In the genomic region with DNA sequence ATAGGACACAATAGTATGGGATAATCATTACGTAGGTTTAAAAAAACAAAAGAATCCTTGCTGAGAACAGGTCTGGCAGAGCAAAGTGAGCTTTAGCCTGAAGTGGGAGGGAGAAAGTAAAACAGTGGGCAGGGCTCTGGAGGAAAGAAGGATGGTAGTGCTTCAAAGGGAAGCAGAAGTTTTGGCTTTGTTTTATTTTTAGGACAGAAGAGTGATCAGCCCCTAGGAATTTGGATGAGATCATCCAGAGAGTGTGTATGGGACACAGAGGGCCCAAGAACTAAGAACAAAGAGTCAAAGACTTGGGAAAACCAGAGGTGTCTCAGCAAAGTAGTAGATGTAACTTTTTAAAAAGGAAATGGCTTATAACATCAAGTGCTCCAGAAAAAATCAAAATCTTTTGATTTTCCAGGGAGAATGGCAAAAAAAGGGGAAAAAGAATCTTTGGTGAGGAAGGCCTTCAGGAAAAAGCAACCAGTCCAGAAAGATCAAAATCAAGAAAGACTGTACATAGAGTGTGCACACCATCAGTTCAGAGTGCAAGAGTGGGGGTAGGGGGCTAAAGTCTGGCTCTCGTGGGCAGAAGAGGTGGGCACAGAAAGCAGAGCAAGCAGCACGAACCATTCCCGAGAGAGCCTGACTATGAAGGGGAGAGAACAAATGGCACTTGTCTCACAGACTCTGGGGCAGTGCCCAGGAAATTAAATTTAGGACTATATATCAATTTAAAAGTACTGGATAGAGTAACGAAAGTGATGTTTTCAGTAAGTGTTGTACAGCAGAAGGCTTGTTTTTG, we compare ENCODE assay signal across 1 cellular context.
TF ChIP-seq lines count a peak whose summit lies in the region.

No MANE protein-coding gene starts in this region.

TF ChIP-seq in K562, 482 proteins besides CTCF, POLR2A, EP300 and RAD21 (continued from another document):
- 0 out of 2 replicates have a peak, but pooled peaks have one; percentile 75 for TF ChIP-seq ZC3H4 (CRISPR knock-in tag; IDR thresholded peaks at IDR 0.05; ENCODE audit: borderline replicate concordance)
- no peak for TF ChIP-seq RBFOX2 (IDR thresholded peaks at IDR 0.05; ENCODE audit: low read depth, low read length)
- TF ChIP-seq FOXA3 (CRISPR knock-in tag; conservative IDR thresholded peaks at IDR 0.05 in 1 of 2, IDR thresholded peaks at IDR 0.05 in 1 of 2), result peak in 1 of 2 experiments; percentile 54; a peak in 1 of 4 replicates
- no peak for TF ChIP-seq U2AF1 (optimal IDR thresholded peaks at IDR 0.05; ENCODE audit: low read depth, low read length)
- TF ChIP-seq MLX (CRISPR knock-in tag; conservative IDR thresholded peaks at IDR 0.05), result 0 out of 4 replicates have a peak, but pooled peaks of 1 of the 2 experiments have one; percentile 28
- TF ChIP-seq, protein P1, sequence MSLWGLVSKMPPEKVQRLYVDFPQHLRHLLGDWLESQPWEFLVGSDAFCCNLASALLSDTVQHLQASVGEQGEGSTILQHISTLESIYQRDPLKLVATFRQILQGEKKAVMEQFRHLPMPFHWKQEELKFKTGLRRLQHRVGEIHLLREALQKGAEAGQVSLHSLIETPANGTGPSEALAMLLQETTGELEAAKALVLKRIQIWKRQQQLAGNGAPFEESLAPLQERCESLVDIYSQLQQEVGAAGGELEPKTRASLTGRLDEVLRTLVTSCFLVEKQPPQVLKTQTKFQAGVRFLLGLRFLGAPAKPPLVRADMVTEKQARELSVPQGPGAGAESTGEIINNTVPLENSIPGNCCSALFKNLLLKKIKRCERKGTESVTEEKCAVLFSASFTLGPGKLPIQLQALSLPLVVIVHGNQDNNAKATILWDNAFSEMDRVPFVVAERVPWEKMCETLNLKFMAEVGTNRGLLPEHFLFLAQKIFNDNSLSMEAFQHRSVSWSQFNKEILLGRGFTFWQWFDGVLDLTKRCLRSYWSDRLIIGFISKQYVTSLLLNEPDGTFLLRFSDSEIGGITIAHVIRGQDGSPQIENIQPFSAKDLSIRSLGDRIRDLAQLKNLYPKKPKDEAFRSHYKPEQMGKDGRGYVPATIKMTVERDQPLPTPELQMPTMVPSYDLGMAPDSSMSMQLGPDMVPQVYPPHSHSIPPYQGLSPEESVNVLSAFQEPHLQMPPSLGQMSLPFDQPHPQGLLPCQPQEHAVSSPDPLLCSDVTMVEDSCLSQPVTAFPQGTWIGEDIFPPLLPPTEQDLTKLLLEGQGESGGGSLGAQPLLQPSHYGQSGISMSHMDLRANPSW (CRISPR knock-in tag; IDR thresholded peaks at IDR 0.05), result 0 out of 2 replicates have a peak, but pooled peaks have one; percentile 43
- peak; percentile 44; the same call in 1 of the 2 replicates for TF ChIP-seq GABPB1 (CRISPR knock-in tag; IDR thresholded peaks at IDR 0.05)
- TF ChIP-seq ATF3 (IDR thresholded peaks at IDR 0.05), result no peak
- TF ChIP-seq ATF3 (CRISPR knock-in tag; conservative IDR thresholded peaks at IDR 0.05), result peak; percentile 64
- no peak for TF ChIP-seq SMAD2 (IDR thresholded peaks at IDR 0.05; ENCODE audit: low read depth, low read length)
- TF ChIP-seq SPI1 (IDR thresholded peaks at IDR 0.05; ENCODE audit: borderline replicate concordance, low read depth, low read length), result no peak
- no peak for TF ChIP-seq RBM14 (IDR thresholded peaks at IDR 0.05; ENCODE audit: borderline replicate concordance, insufficient read depth, low read depth, low read length)
- no peak for TF ChIP-seq PRPF4 (IDR thresholded peaks at IDR 0.05; ENCODE audit: insufficient read depth, low read depth, low read length, poor library complexity, severe bottlenecking)
- TF ChIP-seq CEBPB (tag; IDR thresholded peaks at IDR 0.05), result no peak
- TF ChIP-seq RERE (CRISPR knock-in tag; IDR thresholded peaks at IDR 0.05; ENCODE audit: borderline replicate concordance), result no peak
- TF ChIP-seq LCOR (CRISPR knock-in tag; IDR thresholded peaks at IDR 0.05), result 0 out of 2 replicates have a peak, but pooled peaks have one; percentile 23
- TF ChIP-seq KAT7 (CRISPR knock-in tag; IDR thresholded peaks at IDR 0.05; ENCODE audit: borderline replicate concordance), result 0 out of 2 replicates have a peak, but pooled peaks have one; percentile 58
- no peak for TF ChIP-seq HEY1 (CRISPR knock-in tag; IDR thresholded peaks at IDR 0.05; ENCODE audit: borderline replicate concordance)
- TF ChIP-seq CREB1 (IDR thresholded peaks at IDR 0.05), result no peak
- TF ChIP-seq CREB1 (CRISPR knock-in tag; IDR thresholded peaks at IDR 0.05), result peak; percentile 29; the same call in 1 of the 2 replicates
- peak; percentile 30; the same call in 1 of the 2 replicates for TF ChIP-seq GATA2 (CRISPR knock-in tag; IDR thresholded peaks at IDR 0.05)
- TF ChIP-seq, protein P2, sequence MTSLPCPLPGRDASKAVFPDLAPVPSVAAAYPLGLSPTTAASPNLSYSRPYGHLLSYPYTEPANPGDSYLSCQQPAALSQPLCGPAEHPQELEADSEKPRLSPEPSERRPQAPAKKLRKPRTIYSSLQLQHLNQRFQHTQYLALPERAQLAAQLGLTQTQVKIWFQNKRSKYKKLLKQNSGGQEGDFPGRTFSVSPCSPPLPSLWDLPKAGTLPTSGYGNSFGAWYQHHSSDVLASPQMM (CRISPR knock-in tag; IDR thresholded peaks at IDR 0.05), result 0 out of 2 replicates have a peak, but pooled peaks have one; percentile 3
